22 cellular contexts compared by ENCODE assay signal in genomic region chr3:23172059-23172458, GRCh38. TPM values are rescaled to one million over a fixed set of nuclear protein-coding genes. Genes with fewer than 3 reads are reported as not detected.
A peak's percentile ranks its signal among the peaks of the same experiment; 100 is the strongest.
DNase-seq lines count a peak whose midpoint lies in the region; ATAC-seq, FAIRE-seq and TF ChIP-seq lines count a peak whose summit lies in the region.
"Had no signal": no experiment of that assay in that cellular context is flagged by ENCODE, and none has a peak within 500 bp of the region (broad histone marks: within the 10 kb centered on the region; RNA-seq: fewer than 3 reads in every experiment).

No MANE protein-coding gene starts in this region.

- no peak for TF ChIP-seq RAD21 in A549 (conservative IDR thresholded peaks at IDR 0.05 in 1 of 2, IDR thresholded peaks at IDR 0.05 in 1 of 2)
- TF ChIP-seq RAD21 in HCT116 (IDR thresholded peaks at IDR 0.05; ENCODE audit: low read depth) = no peak

- H3K27ac ChIP-seq in A549 (no peak overlapping the region), HCT116 (ENCODE audit: low read depth, low read length) (no peak overlapping the region), RWPE1 (no peak overlapping the region), ascending aorta (no peak overlapping the region)
- H3K27ac ChIP-seq: PC-9, SJSA1 had no signal

- CTCF ChIA-PET in A549 (lab: Yijun Ruan, JAX) = interaction anchor here (0.9 kb wide), 1 partner anchor 23 kb away, joined by 3 read pairs; no protein-coding TSS in a partner anchor
- CTCF ChIA-PET in HCT116 (lab: Charles Lee) = no interaction called here
- CTCF ChIA-PET in RWPE1 (lab: Yijun Ruan, JAX) = no interaction called here

- no peaks in the 10 kb centered on the region; the same call in 2 of the 3 replicates for H3K9me3 ChIP-seq in A549
- H3K9me3 ChIP-seq in HCT116 (ENCODE audit: control insufficient read depth in 1 of 2, insufficient read depth in 1 of 2, low read depth in 1 of 2, low read length in 2 of 2) = no peaks in the 10 kb centered on the region
- no peaks in the 10 kb centered on the region for H3K9me3 ChIP-seq in ascending aorta
- H3K9me3 ChIP-seq: BE2C, HAP-1, MG63, SJSA1 had no signal

- H4K20me1 ChIP-seq in HCT116 (ENCODE audit: insufficient read depth) = no peaks in the 10 kb centered on the region

- H2AFZ ChIP-seq in HCT116 (ENCODE audit: low read depth, low read length, poor library complexity, severe bottlenecking) = no peak overlapping the region
- H2AFZ ChIP-seq: GM23338, PC-9 had no signal

- FAIRE-seq in A549 (lab: Jason Lieb, UNC) = no peak
- FAIRE-seq: GM12891 had no signal

- no peaks in the 10 kb centered on the region; the same call in 2 of the 3 replicates for H3K4me1 ChIP-seq in A549
- peaks cover 0 to 7% of the 10 kb centered on the region in 2 experiments; a peak in 1 of 4 replicates for H3K4me1 ChIP-seq in HCT116 (ENCODE audit: control insufficient read depth in 1 of 2, insufficient read depth in 2 of 2, low read length in 2 of 2)
- H3K4me1 ChIP-seq in ascending aorta = no peaks in the 10 kb centered on the region
- H3K4me1 ChIP-seq: BE2C, HAP-1, SJSA1 had no signal

- no peaks in the 10 kb centered on the region for H3K36me3 ChIP-seq in HCT116 (ENCODE audit: control insufficient read depth in 1 of 2, insufficient read depth in 2 of 2, low read length in 2 of 2)
- no peaks in the 10 kb centered on the region for H3K36me3 ChIP-seq in ascending aorta
- H3K36me3 ChIP-seq: BE2C, HAP-1, MG63, SJSA1 had no signal

- H3K27me3 ChIP-seq in HCT116 (ENCODE audit: insufficient read depth, low read length) (peaks cover 3% of the 10 kb centered on the region; the same call in 1 of the 2 replicates), ascending aorta (no peaks in the 10 kb centered on the region)
- H3K27me3 ChIP-seq: BE2C, MG63, SJSA1 had no signal

- H3K4me3 ChIP-seq in A549 (no peak overlapping the region), HCT116 (replicated peaks in 1 of 2; ENCODE audit: low read depth in 1 of 2, low read length in 2 of 2) (no peak overlapping the region), ascending aorta (no peak overlapping the region)
- H3K4me3 ChIP-seq: GM23338, HAP-1, MG63, PC-9, SJSA1 had no signal

- no peak overlapping the region for H3K9ac ChIP-seq in HCT116 (ENCODE audit: low read length)

- H3K79me2 ChIP-seq in HCT116 (ENCODE audit: insufficient read depth, low read length) = no peaks in the 10 kb centered on the region

- intact Hi-C loops in HCT116 (cut with micrococcal nuclease) (no loop called here), ascending aorta (cut with DNase I) (no loop called here)

- ATAC-seq in A549 (no peak), HCT116 (peak; percentile 50; the same call in 1 of the 2 replicates)
- ATAC-seq: GM23338 had no signal

- RAD21 ChIA-PET in HCT116 (lab: Charles Lee; ENCODE audit: low non-redundant PET in 1 of 2, low total read pairs in 2 of 2, uncharacterized antibody in 2 of 2, unreplicated experiment in 2 of 2) = no interaction called here

- no peak overlapping the region for H3K4me2 ChIP-seq in A549
- H3K4me2 ChIP-seq in HCT116 (ENCODE audit: low read length) = peak overlapping the region; percentile 9; the same call in 1 of the 2 replicates
- H3K4me2 ChIP-seq: GM23338, PC-9 had no signal

- TF ChIP-seq CTCF in A549 (IDR thresholded peaks at IDR 0.05) (no peak), HCT116 (IDR thresholded peaks at IDR 0.05 in 2 of 3, conservative IDR thresholded peaks at IDR 0.05 in 1 of 3; ENCODE audit: borderline replicate concordance in 1 of 3, insufficient read depth in 1 of 3, low read depth in 2 of 3, low read length in 2 of 3) (no peak), RWPE1 (conservative IDR thresholded peaks at IDR 0.05; ENCODE audit: low read depth) (no peak), ascending aorta (IDR thresholded peaks at IDR 0.05) (no peak)

- POLR2A ChIA-PET in A549 (lab: Yijun Ruan, JAX) (no interaction called here), HCT116 (lab: Charles Lee) (no interaction called here), RWPE1 (lab: Yijun Ruan, JAX; ENCODE audit: low non-redundant PET) (no interaction called here)

- WGBS in A549 (ENCODE audit: missing lambda C conversion rate) = 42% methylated on average over 2 of the region's 2 CpGs

- DNase-seq in A549 (ENCODE audit: low read depth in 1 of 2, low spot score in 1 of 2) (no peak), HCT116 (ENCODE audit: low read depth, low spot score) (no peak), RWPE1 (ENCODE audit: low spot score) (peak; percentile 54), kidney tubule cell (ENCODE audit: low spot score) (peak; percentile 75), NCI-H2227 (lab: John Stamatoyannopoulos, UW; ENCODE audit: unreplicated experiment) (no peak), NCI-H226 (no peak), NCI-H2081 treated with DMSO at 0.1 percent for 48 hours (lab: John Stamatoyannopoulos, UW) (no peak), ascending aorta (ENCODE audit: low spot score in 2 of 2) (no peak)
- DNase-seq: BE2C; CD4-positive, CD25-positive, alpha-beta regulatory T cell; DMS79 treated with DMSO at 0.1 percent for 48 hours; MG63; NCI-H1417; NCI-H1694 treated with DMSO at 0.1 percent for 48 hours; NCI-H2107; NCI-H526 had no signal

- H3K9me2 ChIP-seq in HCT116 (ENCODE audit: insufficient read depth) = no peaks in the 10 kb centered on the region

- BruUV-seq in HCT116 (replicated peaks; lab: Mats Ljungman, UMichigan) = no TSS peak

- TF ChIP-seq POLR2A in A549 (IDR thresholded peaks at IDR 0.05; ENCODE audit: low read length) (no peak), HCT116 (IDR thresholded peaks at IDR 0.05; ENCODE audit: borderline replicate concordance, extremely low read depth, insufficient read depth, insufficient read length) (no peak)

- no peak for TF ChIP-seq EP300 in A549 (IDR thresholded peaks at IDR 0.05)

TF ChIP-seq in A549, 52 proteins besides CTCF, POLR2A, EP300 and RAD21:
- TF ChIP-seq JUNB (IDR thresholded peaks at IDR 0.05) (no peak), FOSL2 (IDR thresholded peaks at IDR 0.05) (peak; percentile 47; the same call in 1 of the 2 replicates), FOSL2 (CRISPR knock-in tag; IDR thresholded peaks at IDR 0.05) (peak; percentile 50; the same call in 1 of the 2 replicates)

TF ChIP-seq in HCT116, 20 proteins besides CTCF, POLR2A, EP300 and RAD21:
- TF ChIP-seq ZNF274 (IDR thresholded peaks at IDR 0.05; ENCODE audit: low read depth, low read length) (no peak), EGR1 (IDR thresholded peaks at IDR 0.05; ENCODE audit: low read depth) (no peak), JUND (IDR thresholded peaks at IDR 0.05) (peak; percentile 41; the same call in 1 of the 2 replicates), FOSL1 (IDR thresholded peaks at IDR 0.05; ENCODE audit: low read depth) (peak; percentile 72), TCF7L2 (IDR thresholded peaks at IDR 0.05; ENCODE audit: borderline replicate concordance, extremely low read depth, insufficient read depth, insufficient read length) (peak; percentile 29), ZFX (IDR thresholded peaks at IDR 0.05) (no peak), YY1 (IDR thresholded peaks at IDR 0.05; ENCODE audit: extremely low read depth, insufficient replicate concordance, low read depth, low read length) (no peak), ELF1 (IDR thresholded peaks at IDR 0.05; ENCODE audit: borderline replicate concordance, low read depth) (no peak)

RNA-seq across cellular contexts. Expression of gene UBE2E2, which starts 31.1 kb away (rescaled TPM):
- polyA plus RNA-seq in A549 (2011; rRNA removed) (42.3 and 56.1 TPM in 2 replicates), A549 (2017; fragmentation: RNase III; extraction: RNeasy Plus Mini Kit Qiagen cat#74134 plus additional on column Dnase treatment) (28.3 to 30.0 TPM (median 29.9 TPM) in 3 replicates)
- 37.5 and 39.3 TPM in 2 replicates for polyA plus RNA-seq in A549 (2012; cell fraction: cytosol; rRNA removed)
- 16.2 TPM in 2 replicates for polyA plus RNA-seq in A549 (2012; cell fraction: nucleus; rRNA removed)
- polyA minus RNA-seq in A549 (2011; rRNA and poly(A)+ RNA removed) = 18.1 and 23.0 TPM in 2 replicates
- total RNA-seq in HCT116 (2021; ENCODE audit: unreplicated experiment) (21.4 TPM), ascending aorta (5.3 TPM)
- polyA plus RNA-seq in HCT116 (2012) = 9.8 and 12.6 TPM in 2 replicates
- total RNA-seq: G401 had no signal

Comparison
In these comparisons a context has a peak if more than half of its experiments do, and no peak if none do; other contexts are left out.
1. DNase-seq: peak in RWPE1 (single experiment) and kidney tubule cell (single experiment); none in A549 (0 of 2), HCT116 (single experiment), NCI-H2227 (single experiment), NCI-H226 (single experiment), NCI-H2081 treated with DMSO at 0.1 percent for 48 hours (single experiment) and ascending aorta (0 of 2).